ENCODE assay signal across 8 cellular contexts in the genomic region with DNA sequence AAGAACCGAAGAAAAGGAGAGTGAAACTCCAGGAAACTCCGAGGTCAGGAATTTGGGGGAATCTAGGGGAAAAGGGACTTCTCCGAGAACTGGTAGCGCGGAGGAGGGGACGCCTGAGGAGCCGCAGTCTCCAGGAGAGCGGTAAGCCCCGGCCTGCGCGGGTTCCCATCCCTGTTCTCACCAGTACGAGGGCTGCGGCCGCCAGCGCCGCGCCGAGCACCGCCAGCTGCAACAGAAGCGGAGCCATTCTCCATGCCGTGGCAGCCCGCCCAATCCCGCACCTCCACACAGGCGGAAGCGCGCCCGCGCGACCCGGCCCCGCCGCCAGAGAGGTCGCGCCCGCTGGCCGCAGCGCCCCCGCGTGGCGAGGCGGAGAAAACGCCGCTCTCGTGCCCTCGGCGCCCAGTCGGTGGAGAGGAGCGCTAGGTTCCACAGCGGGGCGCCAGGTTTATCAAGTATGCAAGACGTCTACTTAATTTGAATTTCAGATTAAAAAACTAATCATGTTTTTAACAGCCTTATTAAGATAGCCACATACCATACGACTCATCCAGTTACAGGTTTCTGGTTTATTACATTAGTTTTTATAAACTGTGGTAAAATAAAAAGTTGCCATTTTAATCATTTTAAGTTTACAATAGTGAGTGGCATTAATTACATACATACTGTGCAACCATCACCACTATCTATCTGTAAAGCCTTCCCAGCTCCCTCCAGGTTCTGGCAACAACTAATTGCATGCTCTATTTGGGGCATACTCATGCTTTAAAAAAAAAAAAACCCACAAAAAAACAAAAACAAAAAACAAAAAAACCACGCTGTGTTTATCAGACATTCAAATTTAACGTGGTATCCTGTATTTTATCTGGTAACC. TPM values are rescaled to one million over a fixed set of nuclear protein-coding genes. Genes with fewer than 3 reads are reported as not detected.
DNase-seq lines count a peak whose midpoint lies in the region; ATAC-seq and TF ChIP-seq lines count a peak whose summit lies in the region.

TSS of gene ALG5 (minus strand) at position 287 of the 874 bp plus-strand sequence. CDS start at position 247, 40 bp downstream.

- H3K36me3 Mint-ChIP-seq in progenitor cell of endocrine pancreas (ENCODE audit: insufficient read depth): peaks cover 5% of the 10 kb centered on the region

- intact Hi-C loops in adrenal gland (cut with DNase I) (no loop called here), heart left ventricle (cut with DNase I) (loop anchor here in 1 of 10 donors (5.0 kb wide), 1 partner anchor 58 kb away; the partner anchor contains the start of gene SUPT20H), upper lobe of right lung (cut with DNase I) (loop anchor here (10.0 kb wide), 1 partner anchor 144 kb away; no protein-coding TSS in a partner anchor)

- peak; percentile 56 for ATAC-seq in HG02840 (IDR thresholded peaks at IDR 0.05; ENCODE audit: low FRiP score, unreplicated experiment)
- ATAC-seq in heart left ventricle: peak; percentile 73 to 89 (median 88)
- ATAC-seq in upper lobe of right lung: peak; percentile 96

- H3K27me3 ChIP-seq in adrenal gland (no peaks in the 10 kb centered on the region), heart left ventricle (no peaks in the 10 kb centered on the region), upper lobe of right lung (no peaks in the 10 kb centered on the region)

- TF ChIP-seq POLR2A in adrenal gland (IDR thresholded peaks at IDR 0.05) (peak; percentile 47 to 83), heart left ventricle (IDR thresholded peaks at IDR 0.05) (peak in 1 of 2 donors; percentile 72)

- no peaks in the 10 kb centered on the region for H3K9me3 Mint-ChIP-seq in progenitor cell of endocrine pancreas (ENCODE audit: low read depth)

- no peaks in the 10 kb centered on the region for H3K9me3 ChIP-seq in adrenal gland (replicated peaks in 1 of 3)
- no peaks in the 10 kb centered on the region for H3K9me3 ChIP-seq in heart left ventricle
- H3K9me3 ChIP-seq in upper lobe of right lung: no peaks in the 10 kb centered on the region

- DNase-seq in GM13976 (ENCODE audit: low spot score) (peak; percentile 91), NCI-H1436 treated with DMSO at 0.1 percent for 48 hours (lab: John Stamatoyannopoulos, UW) (peak; percentile 21), T-helper 1 cell (peak; percentile 89 to 95 (median 90)), adrenal gland (peak; percentile 88 to 93 (median 91)), heart left ventricle (peak; percentile 90 to 95 (median 92)), progenitor cell of endocrine pancreas (ENCODE audit: low spot score, unreplicated experiment) (peak; percentile 89), upper lobe of right lung (peak; percentile 96)

- H3K4me3 ChIP-seq in adrenal gland: peak within 1 kb of the TSS; percentile 71 to 95 (median 86)
- H3K4me3 ChIP-seq in heart left ventricle: peak within 1 kb of the TSS; percentile 75 to 99 (median 88)
- H3K4me3 ChIP-seq in upper lobe of right lung: peak within 1 kb of the TSS; percentile 95

- H3K36me3 ChIP-seq in adrenal gland (replicated peaks in 1 of 2) (peaks cover 0 to 15% of the 10 kb centered on the region in 2 donors), heart left ventricle (peaks cover 0 to 38% (median 34%) of the 10 kb centered on the region in 9 donors), upper lobe of right lung (peaks cover 27% of the 10 kb centered on the region)

- peak within 1 kb of the TSS; percentile 99 for H3K4me3 Mint-ChIP-seq in progenitor cell of endocrine pancreas (ENCODE audit: low read depth)

- in situ Hi-C loops in GM13976 (cut with MboI; ENCODE audit: low sequenced_read_pairs, unreplicated experiment): no loop called here

- 0% methylated on average over 32 to 54 of the region's 54 CpGs for WGBS in adrenal gland, 4 donors
- WGBS in heart left ventricle, 4 donors: 0% methylated on average over 42 to 54 of the region's 54 CpGs

- H3K4me1 ChIP-seq in adrenal gland (replicated peaks in 1 of 2): peaks cover 12 to 21% of the 10 kb centered on the region in 2 donors
- H3K4me1 ChIP-seq in heart left ventricle: peaks cover 0 to 24% (median 18%) of the 10 kb centered on the region in 12 donors
- H3K4me1 ChIP-seq in upper lobe of right lung: peaks cover 18% of the 10 kb centered on the region

- H3K27me3 Mint-ChIP-seq in progenitor cell of endocrine pancreas: no peaks in the 10 kb centered on the region

- H3K27ac ChIP-seq in adrenal gland (peak within 1 kb of the TSS; percentile 91 to 99 (median 97)), heart left ventricle (peak within 1 kb of the TSS; percentile 86 to 100 (median 98)), upper lobe of right lung (peak within 1 kb of the TSS; percentile 100)

- peak within 1 kb of the TSS; percentile 100 for H3K27ac Mint-ChIP-seq in progenitor cell of endocrine pancreas

- H3K4me1 Mint-ChIP-seq in progenitor cell of endocrine pancreas (ENCODE audit: low read depth): peaks cover 25% of the 10 kb centered on the region

- peak; percentile 100 for TF ChIP-seq CTCF in GM13976 (IDR thresholded peaks at IDR 0.05; ENCODE audit: borderline replicate concordance, control extremely low read depth, extremely low read depth, insufficient read depth, missing control alignments)
- peak; percentile 45 to 98 (median 73) for TF ChIP-seq CTCF in adrenal gland (IDR thresholded peaks at IDR 0.05)
- TF ChIP-seq CTCF in heart left ventricle (IDR thresholded peaks at IDR 0.05): peak; percentile 88 to 100 (median 99)
- TF ChIP-seq CTCF in progenitor cell of endocrine pancreas (IDR thresholded peaks at IDR 0.05; ENCODE audit: unreplicated experiment): peak; percentile 97
- TF ChIP-seq CTCF in upper lobe of right lung (IDR thresholded peaks at IDR 0.05): peak; percentile 97

RNA-seq across cellular contexts. Expression of gene ALG5, which starts in this region (rescaled TPM):
- total RNA-seq in adrenal gland: 10 to 100 TPM; 28.2 to 55.0 (median 41.2) TPM
- 10 to 100 TPM; 29.1 to 62.3 (median 35.1) TPM for polyA plus RNA-seq in adrenal gland
- 10 to 100 TPM in 6 of 9 donors, 1 to 10 TPM in 3; 8.4 to 15.2 (median 11.6) TPM for total RNA-seq in heart left ventricle
- polyA plus RNA-seq in heart left ventricle: 10 to 100 TPM; 13.4 to 31.8 TPM
- 29.2 and 34.6 TPM in 2 replicates for total RNA-seq in progenitor cell of endocrine pancreas
- 27.2 TPM for total RNA-seq in upper lobe of right lung

Comparison
In these comparisons a context has a peak if more than half of its experiments do, and no peak if none do; other contexts are left out.
1. Peak in every context shown above with its lines: DNase-seq, ATAC-seq, H3K4me3 ChIP-seq and H3K27ac ChIP-seq.
2. DNase-seq: peak in every context shown above with its lines; median percentile 96 in upper lobe of right lung; 92 in heart left ventricle; 91 in GM13976; 91 in adrenal gland; 90 in T-helper 1 cell; 89 in progenitor cell of endocrine pancreas; 21 in NCI-H1436 treated with DMSO at 0.1 percent for 48 hours.